In genomic region chr7:12965767-12966166, GRCh38 we compare ENCODE assay signal across 21 cellular contexts.
"Had no signal": no experiment of that assay in that cellular context is flagged by ENCODE, and none has a peak within 500 bp of the region (broad histone marks: within the 10 kb centered on the region; RNA-seq: fewer than 3 reads in every experiment).

No MANE protein-coding gene starts in this region.

- H3K9me3 ChIP-seq: ascending aorta, neutrophil, right atrium auricular region, transverse colon had no signal

- H3K4me3 ChIP-seq: ascending aorta, cardiac muscle cell, dorsolateral prefrontal cortex, right atrium auricular region, skin epidermis, transverse colon had no signal

- ATAC-seq: activated CD4-positive, alpha-beta T cell treated with anti-CD3 and anti-CD28 coated beads for 36 hours; activated CD8-positive, alpha-beta memory T cell treated with anti-CD3 and anti-CD28 coated beads, Interleukin-2, amount 10 ng/mL, durations not matched to agents 7 days and 5 days; activated naive CD8-positive, alpha-beta T cell treated with anti-CD3 and anti-CD28 coated beads, Interleukin-2, amount 50 U/mL, for 24 hours; natural killer cell had no signal

- H3K4me1 ChIP-seq: ascending aorta, right atrium auricular region, transverse colon had no signal

- H3K27ac ChIP-seq: ascending aorta, cardiac muscle cell, dorsolateral prefrontal cortex, neutrophil, right atrium auricular region, transverse colon had no signal

- DNase-seq: activated CD4-positive, alpha-beta memory T cell treated with anti-CD3 and anti-CD28 coated beads for 36 hours; activated CD4-positive, alpha-beta T cell treated with anti-CD3 and anti-CD28 coated beads for 36 hours; activated CD8-positive, alpha-beta memory T cell treated with anti-CD3 and anti-CD28 coated beads, Interleukin-2, amount 10 ng/mL, durations not matched to agents 7 days and 5 days; activated naive CD4-positive, alpha-beta T cell treated with anti-CD3 and anti-CD28 coated beads for 36 hours; activated naive CD8-positive, alpha-beta T cell treated with anti-CD3 and anti-CD28 coated beads, Interleukin-2, amount 50 U/mL, for 24 hours; activated T-cell treated with anti-CD3 and anti-CD28 coated beads, Interleukin-2, amount 50 U/mL, for 1 hour; dorsolateral prefrontal cortex; endodermal cell; erythroblast; natural killer cell; stimulated activated CD4-positive, alpha-beta T cell treated with anti-CD3 and anti-CD28 coated beads, Interleukin-4, amount 100 ng/mL, for 4 hours; stimulated activated CD8-positive, alpha-beta memory T cell treated with anti-CD3 and anti-CD28 coated beads, Interleukin-4, amount 100 ng/mL, for 48 hours; stimulated activated naive CD4-positive, alpha-beta T cell treated with Interleukin-2 at 50 U/mL for 16 hours; substantia nigra; T-helper 2 cell; transverse colon had no signal

- H3K36me3 ChIP-seq: ascending aorta, cardiac muscle cell, neutrophil, right atrium auricular region, transverse colon had no signal

- H3K27me3 ChIP-seq: ascending aorta, cardiac muscle cell, dorsolateral prefrontal cortex, neutrophil, right atrium auricular region, transverse colon had no signal
